Comparison of ENCODE assay signal across 23 cellular contexts in genomic region chr9:20054734-20055133, GRCh38.
"Had no signal": no experiment of that assay in that cellular context is flagged by ENCODE, and none has a peak within 500 bp of the region (broad histone marks: within the 10 kb centered on the region; RNA-seq: fewer than 3 reads in every experiment).

No MANE protein-coding gene starts in this region.

- DNase-seq: KBM-7; MV-4-11; NCI-H1048; NCI-H1436; NCI-H187; NCI-H2029; NCI-H2081 treated with DMSO at 0.1 percent for 48 hours; NCI-H2171; NCI-H226; NCI-H446; NCI-H510A; NCI-H524 treated with DMSO at 0.1 percent for 48 hours; NCI-H774; NK-92 treated with Interleukin-12 subunit alpha and Interleukin-12 subunit beta, amount 100 ng/mL, for 24 hours; PC-3; SHP77 treated with DMSO at 0.1 percent for 48 hours; SJCRH30; T-helper 1 cell; T-helper 17 cell had no signal

- H3K4me1 ChIP-seq: SJCRH30 had no signal

- H3K4me3 ChIP-seq: SJCRH30 had no signal

- H3K27ac ChIP-seq: HL-60, SJCRH30 had no signal

- H3K36me3 ChIP-seq: SJCRH30 had no signal

- H3K9me3 ChIP-seq: SJCRH30 had no signal

- ATAC-seq: Panc1, PC-3, Right ventricle myocardium inferior, SK-N-SH treated with all-trans-retinoic acid at 6 μM for 48 hours, T-helper 17 cell had no signal
